Comparison of ENCODE assay signal across 1 cellular context in genomic region chr11:48040830-48041444, GRCh38.
TF ChIP-seq lines count a peak whose summit lies in the region.

No MANE protein-coding gene starts in this region.

TF ChIP-seq in H1, 55 proteins besides CTCF, POLR2A, EP300 and RAD21:
- TF ChIP-seq ZNF274 (IDR thresholded peaks at IDR 0.05; ENCODE audit: borderline replicate concordance, extremely low read depth, low read length) (no peak), POU5F1 (IDR thresholded peaks at IDR 0.05; ENCODE audit: low read depth, low read length) (no peak), TCF12 (IDR thresholded peaks at IDR 0.05; ENCODE audit: low read depth, low read length) (no peak), SIN3A (conservative IDR thresholded peaks at IDR 0.05 in 1 of 2, IDR thresholded peaks at IDR 0.05 in 1 of 2; ENCODE audit: low read depth in 1 of 2, low read length in 2 of 2) (no peak), CEBPB (IDR thresholded peaks at IDR 0.05; ENCODE audit: low read depth, low read length) (no peak), USF2 (IDR thresholded peaks at IDR 0.05; ENCODE audit: low read length) (no peak), RNF2 (IDR thresholded peaks at IDR 0.05; ENCODE audit: borderline replicate concordance, low read depth, low read length, missing control alignments, poor library complexity, severe bottlenecking) (no peak), SP1 (IDR thresholded peaks at IDR 0.05; ENCODE audit: low read depth, low read length) (no peak), CTBP2 (IDR thresholded peaks at IDR 0.05; ENCODE audit: borderline replicate concordance, insufficient read depth, insufficient read length, low read length) (no peak), KDM4A (IDR thresholded peaks at IDR 0.05; ENCODE audit: low read depth, low read length, severe bottlenecking) (no peak), SRF (IDR thresholded peaks at IDR 0.05; ENCODE audit: low read depth, low read length) (no peak), E2F6 (IDR thresholded peaks at IDR 0.05) (no peak), CBX5 (IDR thresholded peaks at IDR 0.05; ENCODE audit: low read depth, low read length) (no peak)
